ENCODE assay signal across 19 cellular contexts in the genomic region with DNA sequence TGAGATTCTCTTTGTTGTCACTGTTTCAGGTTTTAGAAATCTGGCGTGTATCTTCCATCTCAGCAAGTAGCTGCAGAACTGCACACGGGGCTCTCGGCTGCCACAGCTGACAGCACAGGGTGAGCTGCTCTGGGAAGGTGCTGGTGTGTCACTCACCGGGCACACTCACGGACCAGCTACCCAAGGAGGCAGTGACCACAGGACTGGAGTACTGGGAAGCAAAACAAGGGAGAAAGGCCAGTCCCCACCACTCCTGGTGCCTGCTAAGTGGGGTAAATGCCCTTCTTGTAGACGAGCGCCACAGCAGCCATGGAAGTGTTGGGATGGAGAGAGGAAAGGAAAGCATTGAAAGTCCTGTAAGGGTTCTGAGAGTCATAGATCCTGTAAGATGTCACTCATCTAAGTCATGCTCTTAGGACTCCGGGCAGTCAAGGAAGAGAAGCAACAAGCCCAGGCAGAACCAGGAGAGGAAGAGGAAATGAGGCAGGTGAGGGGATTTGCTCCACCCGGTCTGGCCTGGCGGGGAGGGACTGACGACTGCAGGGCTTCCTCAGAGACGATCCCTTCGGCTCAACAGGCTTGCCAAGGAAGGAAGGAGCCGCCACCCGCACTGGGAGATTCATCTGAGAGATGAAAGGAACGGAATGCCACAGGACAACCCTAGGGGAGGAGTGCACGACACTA. TPM values are rescaled to one million over a fixed set of nuclear protein-coding genes. Genes with fewer than 3 reads are reported as not detected.
A peak's percentile ranks its signal among the peaks of the same experiment; 100 is the strongest.
DNase-seq lines count a peak whose midpoint lies in the region; ATAC-seq and TF ChIP-seq lines count a peak whose summit lies in the region.
"Had no signal": no experiment of that assay in that cellular context is flagged by ENCODE, and none has a peak within 500 bp of the region (broad histone marks: within the 10 kb centered on the region; RNA-seq: fewer than 3 reads in every experiment).

No MANE protein-coding gene starts in this region.

- H3K4me3 ChIP-seq in PC-3 (ENCODE audit: low read length): peak overlapping the region; percentile 54
- no peak overlapping the region for H3K4me3 ChIP-seq in coronary artery
- no peak overlapping the region for H3K4me3 ChIP-seq in mesendoderm (ENCODE audit: low read length)
- no peak overlapping the region for H3K4me3 ChIP-seq in psoas muscle
- H3K4me3 ChIP-seq: gastroesophageal sphincter had no signal

- H2BK15ac ChIP-seq in mesendoderm (replicated peaks; ENCODE audit: low read depth): no peak overlapping the region

- H3K27ac ChIP-seq in PC-3 (ENCODE audit: low read length): peak overlapping the region; percentile 98
- no peak overlapping the region for H3K27ac ChIP-seq in coronary artery
- H3K27ac ChIP-seq in mesendoderm (ENCODE audit: low read depth, low read length): no peak overlapping the region
- H3K27ac ChIP-seq in psoas muscle: no peak overlapping the region
- H3K27ac ChIP-seq: gastroesophageal sphincter, neutrophil had no signal

- H4K20me1 ChIP-seq in PC-3 (ENCODE audit: low read length): no peaks in the 10 kb centered on the region

- no peaks in the 10 kb centered on the region for H3F3A ChIP-seq in PC-3 (ENCODE audit: low read length, unreplicated experiment)

- H3K79me1 ChIP-seq in mesendoderm (ENCODE audit: low read length): no peaks in the 10 kb centered on the region

- peak; percentile 45 for ATAC-seq in PC-3
- ATAC-seq in psoas muscle: no peak
- ATAC-seq: activated CD8-positive, alpha-beta memory T cell treated with anti-CD3 and anti-CD28 coated beads, Interleukin-2, amount 10 ng/mL, durations not matched to agents 7 days and 5 days; gastroesophageal sphincter had no signal

- no peaks in the 10 kb centered on the region for H3K27me3 ChIP-seq in PC-3 (ENCODE audit: low read length)
- no peaks in the 10 kb centered on the region for H3K27me3 ChIP-seq in mesendoderm (ENCODE audit: insufficient read depth, low read length, poor library complexity)
- no peaks in the 10 kb centered on the region for H3K27me3 ChIP-seq in psoas muscle (ENCODE audit: insufficient read depth in 3 of 3, low read length in 2 of 3)
- H3K27me3 ChIP-seq: gastroesophageal sphincter, neutrophil had no signal

- no CpG with 5 or more reads among the region's 17 CpGs for WGBS in mesendoderm (ENCODE audit: extremely low coverage, insufficient coverage, low lambda C conversion rate)
- 82 to 90% (median 84%) methylated on average over 17 of the region's 17 CpGs for WGBS in psoas muscle, 3 donors

- H2AK5ac ChIP-seq in mesendoderm (ENCODE audit: low read length): no peak overlapping the region

- H3K9ac ChIP-seq in PC-3 (ENCODE audit: low read length) (peak overlapping the region; percentile 74), mesendoderm (ENCODE audit: low read length) (no peak overlapping the region)

- H3K79me2 ChIP-seq in PC-3 (ENCODE audit: low read length): no peaks in the 10 kb centered on the region
- H3K79me2 ChIP-seq in mesendoderm (ENCODE audit: control insufficient read depth, insufficient read depth, low read length): no peaks in the 10 kb centered on the region

- H3K18ac ChIP-seq in mesendoderm (ENCODE audit: low read length): no peak overlapping the region

- H3K4me1 Mint-ChIP-seq in activated CD4-positive, alpha-beta memory T cell treated with anti-CD3 and anti-CD28 coated beads for 36 hours (ENCODE audit: low read depth): peaks cover 13% of the 10 kb centered on the region

- in situ Hi-C loops in Caki2 (cut with HindIII; ENCODE audit: low pct_unique_long_range_greater_than_20kb, low sequenced_read_pairs): no loop called here

- POLR2A ChIA-PET in PC-3 (lab: Charles Lee; ENCODE audit: unreplicated experiment): no interaction called here
- POLR2A ChIA-PET in activated CD4-positive, alpha-beta memory T cell treated with anti-CD3 and anti-CD28 coated beads for 36 hours (lab: Charles Lee): no interaction called here

- no peaks in the 10 kb centered on the region for H3K27me3 Mint-ChIP-seq in activated CD4-positive, alpha-beta memory T cell treated with anti-CD3 and anti-CD28 coated beads for 36 hours
- H3K27me3 Mint-ChIP-seq: activated CD8-positive, alpha-beta memory T cell treated with anti-CD3 and anti-CD28 coated beads, Interleukin-2, amount 10 ng/mL, durations not matched to agents 7 days and 5 days had no signal

- TF ChIP-seq CTCF in PC-3 (conservative IDR thresholded peaks at IDR 0.05; ENCODE audit: low read depth, low read length) (no peak), coronary artery (IDR thresholded peaks at IDR 0.05) (no peak), psoas muscle (IDR thresholded peaks at IDR 0.05) (no peak)

- no peak overlapping the region for H4K5ac ChIP-seq in mesendoderm (ENCODE audit: low read length)

- no peak overlapping the region for H3K4ac ChIP-seq in mesendoderm (ENCODE audit: low read depth, low read length)

- no peaks in the 10 kb centered on the region for H3K9me3 ChIP-seq in PC-3 (ENCODE audit: low read length)
- H3K9me3 ChIP-seq in psoas muscle: no peaks in the 10 kb centered on the region
- H3K9me3 ChIP-seq: gastroesophageal sphincter, neutrophil had no signal

- no TSS peak for BruUV-seq in PC-3 (replicated peaks; lab: Mats Ljungman, UMichigan)

- CTCF ChIA-PET in PC-3 (lab: Charles Lee): no interaction called here
- CTCF ChIA-PET in activated CD4-positive, alpha-beta memory T cell treated with anti-CD3 and anti-CD28 coated beads for 36 hours (lab: Charles Lee): no interaction called here

- DNase-seq in Caki2 (ENCODE audit: low read depth) (peak; percentile 26), PC-3 (peak; percentile 45), coronary artery (ENCODE audit: low spot score) (peak; percentile 16), mesendoderm (no peak), NCI-H510A treated with DMSO at 0.1 percent for 48 hours (lab: John Stamatoyannopoulos, UW) (no peak), mucosa of gallbladder (ENCODE audit: low spot score) (no peak), psoas muscle (no peak)
- no peak for DNase-seq in activated CD4-positive, alpha-beta memory T cell treated with anti-CD3 and anti-CD28 coated beads for 36 hours
- DNase-seq: activated CD8-positive, alpha-beta memory T cell treated with anti-CD3 and anti-CD28 coated beads, Interleukin-2, amount 10 ng/mL, durations not matched to agents 7 days and 5 days; dermis blood vessel endothelial cell; midbrain; NCI-H1417 treated with DMSO at 0.1 percent for 48 hours; NCI-H2171; retina; stimulated activated CD4-positive, alpha-beta T cell treated with anti-CD3 and anti-CD28 coated beads, Interleukin-12 subunit alpha, Interleukin-12 subunit beta, amount 100 ng/mL, for 4 hours had no signal

- H3K9me3 Mint-ChIP-seq in activated CD4-positive, alpha-beta memory T cell treated with anti-CD3 and anti-CD28 coated beads for 36 hours: no peaks in the 10 kb centered on the region
- H3K9me3 Mint-ChIP-seq: CD14-positive monocyte; T-helper 2 cell treated with Interferon-gamma antibody and Interleukin-4, amounts not matched to agents 5 μg/mL and 100 μg/mL, for 36 hours had no signal

- no peaks in the 10 kb centered on the region for H3K36me3 Mint-ChIP-seq in activated CD4-positive, alpha-beta memory T cell treated with anti-CD3 and anti-CD28 coated beads for 36 hours
- H3K36me3 Mint-ChIP-seq: CD14-positive monocyte had no signal

- H3K9me2 ChIP-seq in PC-3 (replicated peaks; ENCODE audit: low read length): no peaks in the 10 kb centered on the region

- H3K4me3 Mint-ChIP-seq in activated CD4-positive, alpha-beta memory T cell treated with anti-CD3 and anti-CD28 coated beads for 36 hours: no peak overlapping the region
- H3K4me3 Mint-ChIP-seq: activated CD8-positive, alpha-beta memory T cell treated with anti-CD3 and anti-CD28 coated beads, Interleukin-2, amount 10 ng/mL, durations not matched to agents 7 days and 5 days; CD14-positive monocyte; T-helper 2 cell treated with Interferon-gamma antibody and Interleukin-4, amounts not matched to agents 5 μg/mL and 100 μg/mL, for 36 hours had no signal

- H3K23ac ChIP-seq in mesendoderm (ENCODE audit: low read length): no peak overlapping the region

- H3K36me3 ChIP-seq in PC-3 (ENCODE audit: low read depth, low read length) (no peaks in the 10 kb centered on the region), mesendoderm (ENCODE audit: control insufficient read depth, insufficient read depth, low read length) (no peaks in the 10 kb centered on the region), psoas muscle (ENCODE audit: insufficient read depth in 1 of 2, low read depth in 1 of 2) (no peaks in the 10 kb centered on the region)
- H3K36me3 ChIP-seq: gastroesophageal sphincter, neutrophil had no signal

- H2BK5ac ChIP-seq in mesendoderm (ENCODE audit: low read length): no peak overlapping the region

- no peak overlapping the region for H2BK120ac ChIP-seq in mesendoderm (ENCODE audit: low read depth, low read length)

- peak overlapping the region; percentile 87 for H2AFZ ChIP-seq in PC-3 (ENCODE audit: low read length)

- H3K27ac Mint-ChIP-seq in activated CD4-positive, alpha-beta memory T cell treated with anti-CD3 and anti-CD28 coated beads for 36 hours: no peak overlapping the region
- H3K27ac Mint-ChIP-seq: T-helper 2 cell treated with Interferon-gamma antibody and Interleukin-4, amounts not matched to agents 5 μg/mL and 100 μg/mL, for 36 hours had no signal

- no peak overlapping the region for H4K8ac ChIP-seq in mesendoderm (ENCODE audit: low read depth, low read length)

- intact Hi-C loops in PC-3 (cut with micrococcal nuclease): no loop called here
- intact Hi-C loops in activated CD4-positive, alpha-beta memory T cell treated with anti-CD3 and anti-CD28 coated beads for 36 hours (cut with micrococcal nuclease): no loop called here
- intact Hi-C loops in psoas muscle (cut with DNase I): no loop called here

- peak overlapping the region; percentile 3 for H3K56ac ChIP-seq in mesendoderm (ENCODE audit: low read length)

- H3K4me2 ChIP-seq in PC-3 (ENCODE audit: low read length): peak overlapping the region; percentile 77
- H3K4me2 ChIP-seq in mesendoderm (ENCODE audit: low read length): no peak overlapping the region

- peaks cover 38% of the 10 kb centered on the region for H3K4me1 ChIP-seq in PC-3 (ENCODE audit: insufficient read depth, low read length)
- no peaks in the 10 kb centered on the region for H3K4me1 ChIP-seq in mesendoderm (ENCODE audit: control insufficient read depth, low read depth, low read length)
- H3K4me1 ChIP-seq in psoas muscle: no peaks in the 10 kb centered on the region
- H3K4me1 ChIP-seq: gastroesophageal sphincter had no signal

RNA-seq across cellular contexts. Expression of a gene that starts 48.1 kb away (rescaled TPM):
- total RNA-seq in Caki2 (2014; rRNA removed; shearing (Covaris generic); ENCODE audit: low replicate concordance): 0.37 and 1.1 TPM in 2 replicates
- total RNA-seq in PC-3 (2014; rRNA removed) (2.0 and 2.5 TPM in 2 replicates), mucosa of gallbladder (16.9 TPM), psoas muscle (1 to 10 TPM; 1.3 to 2.0 (median 1.7) TPM)
- 3.7 TPM for polyA plus RNA-seq in mesendoderm (2013, experiment 1 of 2)
- 3.5 TPM for polyA plus RNA-seq in mesendoderm (2013, experiment 2 of 2)
- total RNA-seq in activated CD4-positive, alpha-beta memory T cell treated with anti-CD3 and anti-CD28 coated beads for 36 hours: 10 to 100 TPM; 70.9 to 78.9 TPM
- under 1 TPM; 0.33 to 0.72 (median 0.36) TPM for polyA plus RNA-seq in psoas muscle

Comparison
In these comparisons a context has a peak if more than half of its experiments do, and no peak if none do; other contexts are left out.
1. DNase-seq: peak in Caki2 (single experiment), PC-3 (single experiment) and coronary artery (single experiment); none in mesendoderm (single experiment), activated CD4-positive, alpha-beta memory T cell treated with anti-CD3 and anti-CD28 coated beads for 36 hours (single experiment), NCI-H510A treated with DMSO at 0.1 percent for 48 hours (single experiment), mucosa of gallbladder (single experiment) and psoas muscle (0 of 2).